8 cellular contexts compared by ENCODE assay signal in the genomic region with DNA sequence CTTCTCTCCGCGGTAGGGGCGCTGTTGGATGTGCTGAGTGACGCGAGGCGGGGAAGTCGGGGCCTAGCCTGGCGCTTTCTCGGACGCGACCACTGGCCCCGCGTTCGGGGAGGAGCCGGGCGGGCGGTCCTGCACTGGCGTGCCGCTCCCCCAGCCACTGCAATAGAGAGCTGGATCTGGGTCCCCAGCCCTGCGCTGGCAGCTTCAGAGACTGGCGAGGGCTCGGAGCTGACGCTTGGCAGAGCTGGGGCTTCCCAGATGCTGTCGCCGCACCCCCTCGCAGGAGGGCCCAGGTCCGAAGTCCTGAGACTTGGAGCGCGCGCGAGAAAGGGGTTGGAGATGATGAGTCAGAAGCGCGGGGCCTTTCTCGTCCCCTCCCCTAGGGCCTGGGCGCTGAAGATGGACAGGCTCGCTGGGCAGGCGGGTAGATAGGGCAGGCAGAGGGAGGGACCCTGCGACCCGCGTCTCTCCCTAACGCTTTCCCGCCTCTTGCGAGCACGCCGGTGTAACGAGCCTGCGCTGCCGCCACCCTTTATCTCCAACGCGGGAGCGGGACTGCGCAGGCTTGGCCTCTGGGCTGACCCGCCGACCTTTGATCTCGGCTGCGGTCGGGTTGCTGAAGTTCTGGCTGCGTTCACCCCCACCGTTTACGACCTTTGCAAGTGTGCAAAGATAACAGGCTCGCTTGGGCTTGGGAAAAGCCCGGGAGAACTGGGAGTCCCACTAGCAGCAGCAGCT. TPM values are rescaled to one million over a fixed set of nuclear protein-coding genes. Genes with fewer than 3 reads are reported as not detected.
DNase-seq lines count a peak whose midpoint lies in the region; ATAC-seq and TF ChIP-seq lines count a peak whose summit lies in the region.

No MANE protein-coding gene starts in this region.

- H3K36me3 Mint-ChIP-seq in activated naive CD8-positive, alpha-beta T cell treated with anti-CD3 and anti-CD28 coated beads for 36 hours = no peaks in the 10 kb centered on the region
- no peaks in the 10 kb centered on the region for H3K36me3 Mint-ChIP-seq in osteocyte (ENCODE audit: unreplicated experiment)

- H3K4me3 ChIP-seq in GM12865 (ENCODE audit: low read depth, low read length) (peak overlapping the region; percentile 74), thymus (ENCODE audit: low read length) (peak overlapping the region; percentile 53)

- no peaks in the 10 kb centered on the region for H3K27me3 Mint-ChIP-seq in activated naive CD8-positive, alpha-beta T cell treated with anti-CD3 and anti-CD28 coated beads for 36 hours
- no peaks in the 10 kb centered on the region for H3K27me3 Mint-ChIP-seq in osteocyte (ENCODE audit: unreplicated experiment)

- no peaks in the 10 kb centered on the region for H3K9me3 ChIP-seq in thymus (ENCODE audit: control insufficient read depth)

- H3K27ac Mint-ChIP-seq in activated naive CD8-positive, alpha-beta T cell treated with anti-CD3 and anti-CD28 coated beads for 36 hours = peak overlapping the region; percentile 90
- H3K27ac Mint-ChIP-seq in osteocyte (ENCODE audit: unreplicated experiment) = peak overlapping the region; percentile 91

- DNase-seq in GM12865 (ENCODE audit: low read depth) (peak; percentile 97), NCI-H1092 treated with DMSO at 0.1 percent for 48 hours (lab: John Stamatoyannopoulos, UW) (peak; percentile 98), head of caudate nucleus (peak; percentile 93 to 99 (median 98)), osteocyte (ENCODE audit: extremely low spot score, unreplicated experiment) (peak; percentile 97)
- peak; percentile 93 for DNase-seq in activated naive CD8-positive, alpha-beta T cell treated with anti-CD3 and anti-CD28 coated beads for 36 hours

- peak overlapping the region; percentile 96 for H3K27ac ChIP-seq in thymus (ENCODE audit: low read depth)

- no peaks in the 10 kb centered on the region for H3K9me3 Mint-ChIP-seq in activated naive CD8-positive, alpha-beta T cell treated with anti-CD3 and anti-CD28 coated beads for 36 hours
- no peaks in the 10 kb centered on the region for H3K9me3 Mint-ChIP-seq in osteocyte (ENCODE audit: unreplicated experiment)

- TF ChIP-seq CTCF in GM12865 (IDR thresholded peaks at IDR 0.05; ENCODE audit: insufficient read depth, low read depth, low read length, missing control alignments) (peak; percentile 75), osteocyte (IDR thresholded peaks at IDR 0.05) (peak; percentile 70)

- intact Hi-C loops in head of caudate nucleus (cut with DNase I) = loop anchor here (10.0 kb wide), 3 partner anchors 249 to 451 kb away; no protein-coding TSS in a partner anchor

- H3K4me3 Mint-ChIP-seq in activated naive CD8-positive, alpha-beta T cell treated with anti-CD3 and anti-CD28 coated beads for 36 hours = peak overlapping the region; percentile 96
- H3K4me3 Mint-ChIP-seq in osteocyte (ENCODE audit: unreplicated experiment) = peak overlapping the region; percentile 95

- no peaks in the 10 kb centered on the region for H3K36me3 ChIP-seq in thymus (ENCODE audit: control insufficient read depth, insufficient read depth)

- H3K4me1 ChIP-seq in thymus (ENCODE audit: control insufficient read depth, insufficient read depth, low read length) = peaks cover 17% of the 10 kb centered on the region

- under 1% methylated on average over 62 of the region's 62 CpGs for WGBS in thymus

- H3K4me1 Mint-ChIP-seq in activated naive CD8-positive, alpha-beta T cell treated with anti-CD3 and anti-CD28 coated beads for 36 hours = peaks cover 34% of the 10 kb centered on the region
- peaks cover 51% of the 10 kb centered on the region for H3K4me1 Mint-ChIP-seq in osteocyte (ENCODE audit: unreplicated experiment)

- ATAC-seq in HG02623 (IDR thresholded peaks at IDR 0.05; ENCODE audit: unreplicated experiment) = peak; percentile 88
- peak; percentile 93 for ATAC-seq in SK-N-SH treated with all-trans-retinoic acid at 6 μM for 48 hours

- H3K27me3 ChIP-seq in thymus (ENCODE audit: control insufficient read depth, insufficient read depth) = no peaks in the 10 kb centered on the region

TF ChIP-seq in SK-N-SH treated with all-trans-retinoic acid at 6 μM for 48 hours, 23 proteins besides CTCF, POLR2A, EP300 and RAD21:
- TF ChIP-seq POU6F1 (CRISPR knock-in tag; IDR thresholded peaks at IDR 0.05; ENCODE audit: borderline replicate concordance, low read depth) (0 out of 2 replicates have a peak, but pooled peaks have one; percentile 56), ZFP30 (CRISPR knock-in tag; IDR thresholded peaks at IDR 0.05) (no peak), CSDC2 (CRISPR knock-in tag; IDR thresholded peaks at IDR 0.05) (no peak)

RNA-seq across cellular contexts. Expression of gene TMEM253, which starts 3.0 kb away (rescaled TPM):
- not detected for total RNA-seq in activated naive CD8-positive, alpha-beta T cell treated with anti-CD3 and anti-CD28 coated beads for 36 hours
- total RNA-seq in osteocyte = 1.2 TPM in 2 replicates
- polyA plus RNA-seq in thymus = 0.98 TPM

RNA-seq across cellular contexts. Expression of gene ZNF219, which starts 5.4 kb away (rescaled TPM):
- total RNA-seq in activated naive CD8-positive, alpha-beta T cell treated with anti-CD3 and anti-CD28 coated beads for 36 hours = 1 to 10 TPM; 6.9 to 8.6 TPM
- total RNA-seq in osteocyte = 20.5 and 25.2 TPM in 2 replicates
- polyA plus RNA-seq in thymus = 21.9 TPM

RNA-seq across cellular contexts. Expression of gene ARHGEF40, which starts 33.8 kb away (rescaled TPM):
- under 1 TPM in 1 of 2 experiments, not detected in 1; 0.21 TPM for total RNA-seq in activated naive CD8-positive, alpha-beta T cell treated with anti-CD3 and anti-CD28 coated beads for 36 hours
- total RNA-seq in osteocyte = 126 and 139 TPM in 2 replicates
- 6.5 TPM for polyA plus RNA-seq in thymus

RNA-seq across cellular contexts. Expression of gene RNASE8, which starts 46.3 kb away (rescaled TPM):
- not detected for total RNA-seq in activated naive CD8-positive, alpha-beta T cell treated with anti-CD3 and anti-CD28 coated beads for 36 hours
- not detected in 2 replicates for total RNA-seq in osteocyte
- polyA plus RNA-seq in thymus = not detected

RNA-seq across cellular contexts. Expression of gene OR5AU1, which starts 52.0 kb away (rescaled TPM):
- not detected for total RNA-seq in activated naive CD8-positive, alpha-beta T cell treated with anti-CD3 and anti-CD28 coated beads for 36 hours
- not detected in 2 replicates for total RNA-seq in osteocyte
- 0.05 TPM for polyA plus RNA-seq in thymus

Comparison
In these comparisons a context has a peak if more than half of its experiments do, and no peak if none do; other contexts are left out.
1. Peak in every context shown above with its lines: DNase-seq, ATAC-seq, H3K4me3 ChIP-seq and H3K27ac ChIP-seq.
2. RNA of gene ARHGEF40, which starts 33.8 kb away (total RNA-seq): 126 to 139 TPM in osteocyte; 0.21 TPM in activated naive CD8-positive, alpha-beta T cell treated with anti-CD3 and anti-CD28 coated beads for 36 hours; every median in the first group is over 100 times any median in the second.